Comparison of ENCODE assay signal across 8 cellular contexts in the genomic region with DNA sequence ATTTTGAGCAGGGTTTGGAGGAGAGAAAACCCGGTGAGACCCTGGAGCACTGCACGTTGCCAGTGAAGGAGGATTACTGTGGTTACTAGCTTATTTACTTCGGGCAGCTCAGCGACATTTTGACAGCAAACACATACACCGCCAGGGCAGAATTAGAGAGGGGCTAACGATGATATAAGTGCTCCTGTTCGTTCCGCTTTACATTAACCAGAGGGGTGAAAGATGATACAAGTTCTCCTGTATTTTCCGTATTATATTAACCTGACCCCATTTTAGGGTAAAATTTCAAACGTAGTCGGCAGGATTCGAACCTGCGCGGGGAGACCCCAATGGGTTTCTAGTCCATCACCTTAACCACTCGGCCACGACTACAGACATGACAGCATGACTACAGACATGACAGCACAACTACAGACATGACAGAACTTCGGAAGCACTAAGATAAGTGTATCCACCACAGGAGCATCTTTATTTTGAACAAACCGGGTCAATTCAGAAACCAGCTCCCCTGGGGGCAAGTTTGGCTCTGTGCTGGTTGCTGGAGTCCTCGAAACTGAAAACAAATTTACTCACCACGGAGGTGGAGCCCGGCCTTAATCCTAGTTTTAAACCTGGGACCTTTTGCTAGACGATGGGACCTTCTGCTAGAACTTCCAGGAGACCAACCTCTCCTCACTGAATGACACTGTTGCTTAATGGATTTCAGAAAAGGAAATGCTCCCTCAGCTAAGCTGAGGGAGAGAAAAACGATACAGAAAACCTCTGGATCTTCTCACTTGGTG.
DNase-seq lines count a peak whose midpoint lies in the region; ATAC-seq and TF ChIP-seq lines count a peak whose summit lies in the region.

No MANE protein-coding gene starts in this region.

- POLR2A ChIA-PET in naive thymus-derived CD4-positive, alpha-beta T cell (lab: Charles Lee), result interaction anchor here (0.5 kb wide), 1 partner anchor 1456 kb away, joined by 3 read pairs; no protein-coding TSS in a partner anchor

- CTCF ChIA-PET in naive thymus-derived CD4-positive, alpha-beta T cell (lab: Charles Lee), result no interaction called here

- H3K36me3 ChIP-seq in MM.1S (replicated peaks; ENCODE audit: insufficient read depth, low read length) (no peaks in the 10 kb centered on the region), mesendoderm (ENCODE audit: control insufficient read depth, insufficient read depth, low read length) (no peaks in the 10 kb centered on the region)
- no peaks in the 10 kb centered on the region for H3K36me3 ChIP-seq in naive thymus-derived CD4-positive, alpha-beta T cell (ENCODE audit: control insufficient read depth in 2 of 3, insufficient read depth in 3 of 3, low read length in 3 of 3)

- H3K4ac ChIP-seq in mesendoderm (ENCODE audit: low read depth, low read length), result no peak overlapping the region

- no peaks in the 10 kb centered on the region for H3K79me1 ChIP-seq in mesendoderm (ENCODE audit: low read length)

- H3K4me3 ChIP-seq in MM.1S (ENCODE audit: low read length) (peak overlapping the region; percentile 63), mesendoderm (ENCODE audit: low read length) (peak overlapping the region; percentile 69)
- no peak overlapping the region for H3K4me3 ChIP-seq in naive thymus-derived CD4-positive, alpha-beta T cell (ENCODE audit: low read length)

- H3K18ac ChIP-seq in mesendoderm (ENCODE audit: low read length), result peak overlapping the region; percentile 9

- WGBS in mesendoderm (ENCODE audit: extremely low coverage, insufficient coverage, low lambda C conversion rate), result no CpG with 5 or more reads among the region's 23 CpGs

- no peak overlapping the region for H2BK15ac ChIP-seq in mesendoderm (replicated peaks; ENCODE audit: low read depth)

- peak overlapping the region; percentile 51 for H3K56ac ChIP-seq in mesendoderm (ENCODE audit: low read length)

- peak overlapping the region; percentile 60 for H3K4me3 Mint-ChIP-seq in activated T-helper 1 cell treated with anti-CD3 and anti-CD28 coated beads, Interleukin-12 subunit alpha, Interleukin-12 subunit beta, Interleukin-2, Interleukin-4 antibody, amounts not matched to agents 30 ng/mL and 10 ng/mL and 1 ng/mL, durations not matched to agents 14 hours and 24 hours and 36 hours
- H3K4me3 Mint-ChIP-seq in naive thymus-derived CD4-positive, alpha-beta T cell, result peak overlapping the region in 3 of 10 donors; percentile 6 to 59 (median 49)

- H3K9me2 ChIP-seq in MM.1S (replicated peaks; ENCODE audit: insufficient read depth, low read length), result no peaks in the 10 kb centered on the region

- H3K79me2 ChIP-seq in MM.1S (ENCODE audit: low read length) (no peaks in the 10 kb centered on the region), mesendoderm (ENCODE audit: control insufficient read depth, insufficient read depth, low read length) (no peaks in the 10 kb centered on the region)

- H3K27me3 ChIP-seq in MM.1S (replicated peaks; ENCODE audit: insufficient read depth, low read length) (no peaks in the 10 kb centered on the region), mesendoderm (ENCODE audit: insufficient read depth, low read length, poor library complexity) (no peaks in the 10 kb centered on the region)
- H3K27me3 ChIP-seq in naive thymus-derived CD4-positive, alpha-beta T cell (ENCODE audit: control insufficient read depth in 2 of 2, insufficient read depth in 2 of 2, low read length in 2 of 2), result peaks cover 0 to 10% of the 10 kb centered on the region in 2 donors

- peaks cover 68% of the 10 kb centered on the region for H3K27me3 Mint-ChIP-seq in activated T-helper 1 cell treated with anti-CD3 and anti-CD28 coated beads, Interleukin-12 subunit alpha, Interleukin-12 subunit beta, Interleukin-2, Interleukin-4 antibody, amounts not matched to agents 30 ng/mL and 10 ng/mL and 1 ng/mL, durations not matched to agents 14 hours and 24 hours and 36 hours (ENCODE audit: insufficient read depth)
- H3K27me3 Mint-ChIP-seq in naive thymus-derived CD4-positive, alpha-beta T cell, result peaks cover 76 to 91% (median 87%) of the 10 kb centered on the region in 5 donors

- no peak overlapping the region for H2BK120ac ChIP-seq in mesendoderm (ENCODE audit: low read depth, low read length)

- peak overlapping the region; percentile 87 for H2AFZ ChIP-seq in MM.1S (ENCODE audit: low read length)

- no peak for TF ChIP-seq CTCF in MM.1S (IDR thresholded peaks at IDR 0.05; ENCODE audit: low read length)

- H3K23ac ChIP-seq in mesendoderm (ENCODE audit: low read length), result no peak overlapping the region

- H3K27ac ChIP-seq in MM.1S (ENCODE audit: low read length) (peak overlapping the region; percentile 79), mesendoderm (ENCODE audit: low read depth, low read length) (no peak overlapping the region)
- H3K27ac ChIP-seq in naive thymus-derived CD4-positive, alpha-beta T cell (ENCODE audit: low read depth, low read length), result no peak overlapping the region

- 0 out of 2 replicates have a peak, but pooled peaks cover 7% of the 10 kb centered on the region for H3K4me1 ChIP-seq in MM.1S (ENCODE audit: low read length)
- no peaks in the 10 kb centered on the region for H3K4me1 ChIP-seq in mesendoderm (ENCODE audit: control insufficient read depth, low read depth, low read length)
- no peaks in the 10 kb centered on the region for H3K4me1 ChIP-seq in naive thymus-derived CD4-positive, alpha-beta T cell (ENCODE audit: control insufficient read depth in 2 of 2, insufficient read depth in 2 of 2, low read length in 2 of 2)

- no peak overlapping the region for H4K8ac ChIP-seq in mesendoderm (ENCODE audit: low read depth, low read length)

- peak overlapping the region; percentile 67 for H3K27ac Mint-ChIP-seq in activated T-helper 1 cell treated with anti-CD3 and anti-CD28 coated beads, Interleukin-12 subunit alpha, Interleukin-12 subunit beta, Interleukin-2, Interleukin-4 antibody, amounts not matched to agents 30 ng/mL and 10 ng/mL and 1 ng/mL, durations not matched to agents 14 hours and 24 hours and 36 hours
- H3K27ac Mint-ChIP-seq in naive thymus-derived CD4-positive, alpha-beta T cell, result peak overlapping the region in 2 of 9 donors; percentile 13 to 68

- ATAC-seq in naive thymus-derived CD4-positive, alpha-beta T cell, result no peak

- H3K36me3 Mint-ChIP-seq in activated T-helper 1 cell treated with anti-CD3 and anti-CD28 coated beads, Interleukin-12 subunit alpha, Interleukin-12 subunit beta, Interleukin-2, Interleukin-4 antibody, amounts not matched to agents 30 ng/mL and 10 ng/mL and 1 ng/mL, durations not matched to agents 14 hours and 24 hours and 36 hours (ENCODE audit: low read depth), result no peaks in the 10 kb centered on the region
- H3K36me3 Mint-ChIP-seq in naive thymus-derived CD4-positive, alpha-beta T cell, result peaks cover 0 to 19% (median 0%) of the 10 kb centered on the region in 5 donors

- H2AK5ac ChIP-seq in mesendoderm (ENCODE audit: low read length), result no peak overlapping the region

- H3K9ac ChIP-seq in MM.1S (ENCODE audit: low read length) (peak overlapping the region; percentile 41), mesendoderm (ENCODE audit: low read length) (peak overlapping the region; percentile 53)

- peak; percentile 72 for DNase-seq in stimulated activated CD4-positive, alpha-beta T cell treated with anti-CD3 and anti-CD28 coated beads, Interleukin-15, amount 100 ng/mL, for 24 hours
- no peak for DNase-seq in stimulated activated CD4-positive, alpha-beta T cell treated with anti-CD3 and anti-CD28 coated beads, Interleukin-4, amount 100 ng/mL, for 4 hours
- DNase-seq in MM.1S (peak; percentile 64), mesendoderm (peak; percentile 98), DMS79 (lab: John Stamatoyannopoulos, UW) (no peak), middle frontal gyrus (ENCODE audit: extremely low spot score, low spot score) (no peak)
- no peak for DNase-seq in activated T-helper 1 cell treated with anti-CD3 and anti-CD28 coated beads, Interleukin-12 subunit alpha, Interleukin-12 subunit beta, Interleukin-2, Interleukin-4 antibody, amounts not matched to agents 30 ng/mL and 10 ng/mL and 1 ng/mL, durations not matched to agents 14 hours and 24 hours and 36 hours (ENCODE audit: low spot score)
- no peak for DNase-seq in naive thymus-derived CD4-positive, alpha-beta T cell

- intact Hi-C loops in activated T-helper 1 cell treated with anti-CD3 and anti-CD28 coated beads, Interleukin-12 subunit alpha, Interleukin-12 subunit beta, Interleukin-2, Interleukin-4 antibody, amounts not matched to agents 30 ng/mL and 10 ng/mL and 1 ng/mL, durations not matched to agents 14 hours and 24 hours and 36 hours (cut with micrococcal nuclease), result loop anchor here (2.0 to 10.0 kb wide), 2 partner anchors 39 to 1261 kb away; no protein-coding TSS in a partner anchor
- intact Hi-C loops in naive thymus-derived CD4-positive, alpha-beta T cell (cut with micrococcal nuclease), result loop anchor here in 1 of 2 donors (5.0 to 10.0 kb wide), 3 partner anchors 271 to 1261 kb away; no protein-coding TSS in a partner anchor

- H3K4me2 ChIP-seq in MM.1S (ENCODE audit: low read depth, low read length), result peak overlapping the region; percentile 62
- peak overlapping the region; percentile 70 for H3K4me2 ChIP-seq in mesendoderm (ENCODE audit: low read length)

- H3F3A ChIP-seq in MM.1S (ENCODE audit: insufficient read depth, low read length), result peaks cover 16% of the 10 kb centered on the region

- no peak overlapping the region for H4K5ac ChIP-seq in mesendoderm (ENCODE audit: low read length)

- H4K20me1 ChIP-seq in MM.1S (ENCODE audit: insufficient read depth, low read length), result no peaks in the 10 kb centered on the region

- H3K9me3 ChIP-seq in MM.1S (replicated peaks; ENCODE audit: insufficient read depth, low read length), result no peaks in the 10 kb centered on the region
- peaks cover 0 to 8% (median 0%) of the 10 kb centered on the region in 3 experiments for H3K9me3 ChIP-seq in naive thymus-derived CD4-positive, alpha-beta T cell (ENCODE audit: control insufficient read depth in 2 of 3, low read length in 3 of 3)

- peaks cover 16% of the 10 kb centered on the region for H3K4me1 Mint-ChIP-seq in activated T-helper 1 cell treated with anti-CD3 and anti-CD28 coated beads, Interleukin-12 subunit alpha, Interleukin-12 subunit beta, Interleukin-2, Interleukin-4 antibody, amounts not matched to agents 30 ng/mL and 10 ng/mL and 1 ng/mL, durations not matched to agents 14 hours and 24 hours and 36 hours (ENCODE audit: low read depth)
- H3K4me1 Mint-ChIP-seq in naive thymus-derived CD4-positive, alpha-beta T cell, result peaks cover 3 to 20% (median 4%) of the 10 kb centered on the region in 7 donors

- H3K9me3 Mint-ChIP-seq in activated T-helper 1 cell treated with anti-CD3 and anti-CD28 coated beads, Interleukin-12 subunit alpha, Interleukin-12 subunit beta, Interleukin-2, Interleukin-4 antibody, amounts not matched to agents 30 ng/mL and 10 ng/mL and 1 ng/mL, durations not matched to agents 14 hours and 24 hours and 36 hours, result peaks cover 3% of the 10 kb centered on the region
- peaks cover 0 to 73% (median 33%) of the 10 kb centered on the region in 11 donors for H3K9me3 Mint-ChIP-seq in naive thymus-derived CD4-positive, alpha-beta T cell

- no peak overlapping the region for H2BK5ac ChIP-seq in mesendoderm (ENCODE audit: low read length)

Comparison
In these comparisons a context has a peak if more than half of its experiments do, and no peak if none do; other contexts are left out.
1. DNase-seq: peak in stimulated activated CD4-positive, alpha-beta T cell treated with anti-CD3 and anti-CD28 coated beads, Interleukin-15, amount 100 ng/mL, for 24 hours (single experiment), MM.1S (single experiment) and mesendoderm (single experiment); none in stimulated activated CD4-positive, alpha-beta T cell treated with anti-CD3 and anti-CD28 coated beads, Interleukin-4, amount 100 ng/mL, for 4 hours (0 of 2), activated T-helper 1 cell treated with anti-CD3 and anti-CD28 coated beads, Interleukin-12 subunit alpha, Interleukin-12 subunit beta, Interleukin-2, Interleukin-4 antibody, amounts not matched to agents 30 ng/mL and 10 ng/mL and 1 ng/mL, durations not matched to agents 14 hours and 24 hours and 36 hours (single experiment), DMS79 (single experiment), middle frontal gyrus (single experiment) and naive thymus-derived CD4-positive, alpha-beta T cell (0 of 9).